In the genomic region with DNA sequence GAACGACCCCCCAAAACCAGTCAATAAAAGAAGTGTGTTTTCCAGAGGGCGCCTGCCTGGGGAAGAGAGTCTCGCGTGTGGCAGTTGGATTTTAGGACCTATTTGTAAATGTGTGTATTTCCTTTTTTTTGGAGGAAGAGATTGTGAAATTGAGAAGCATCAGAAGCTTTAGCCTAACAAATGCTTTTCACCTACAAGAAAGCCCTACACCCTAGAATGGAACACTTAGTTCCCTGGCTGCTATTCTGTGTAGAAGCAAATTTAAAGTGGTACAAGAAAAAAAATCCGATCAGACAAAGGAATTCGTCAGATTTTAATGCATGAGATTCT, we compare ENCODE assay signal across 8 cellular contexts. TPM values are rescaled to one million over a fixed set of nuclear protein-coding genes. Genes with fewer than 3 reads are reported as not detected.
A peak's percentile ranks its signal among the peaks of the same experiment; 100 is the strongest.
DNase-seq lines count a peak whose midpoint lies in the region; ATAC-seq, FAIRE-seq and TF ChIP-seq lines count a peak whose summit lies in the region.

No MANE protein-coding gene starts in this region.

- H3K36me3 ChIP-seq in CD4-positive, CD25-positive, alpha-beta regulatory T cell (ENCODE audit: control insufficient read depth, insufficient read depth, low read length) = no peaks in the 10 kb centered on the region
- H3K36me3 ChIP-seq in KOPT-K1 (ENCODE audit: insufficient read depth, low read length) = peaks cover 17% of the 10 kb centered on the region; the same call in 1 of the 2 replicates
- peaks cover 3% of the 10 kb centered on the region for H3K36me3 ChIP-seq in bronchial epithelial cell (ENCODE audit: control insufficient read depth, insufficient read depth, low read length)
- H3K36me3 ChIP-seq in mucosa of rectum (ENCODE audit: control insufficient read depth in 2 of 2, insufficient read depth in 2 of 2, low read length in 2 of 2) = no peaks in the 10 kb centered on the region

- peak overlapping the region; percentile 82 to 95 (median 86) for H3K4me3 Mint-ChIP-seq in CD4-positive, CD25-positive, alpha-beta regulatory T cell

- peaks cover 5 to 49% (median 21%) of the 10 kb centered on the region in 4 donors for H3K4me1 Mint-ChIP-seq in CD4-positive, CD25-positive, alpha-beta regulatory T cell

- H3K9me3 ChIP-seq in CD4-positive, CD25-positive, alpha-beta regulatory T cell (ENCODE audit: control insufficient read depth in 2 of 2, low read length in 2 of 2) = no peaks in the 10 kb centered on the region
- no peaks in the 10 kb centered on the region for H3K9me3 ChIP-seq in KOPT-K1 (ENCODE audit: insufficient read depth, low read length, poor library complexity, severe bottlenecking)
- no peaks in the 10 kb centered on the region for H3K9me3 ChIP-seq in mucosa of rectum (ENCODE audit: control insufficient read depth in 2 of 2, low read length in 2 of 2)

- FAIRE-seq in bronchial epithelial cell (lab: Jason Lieb, UNC) = no peak

- peaks cover 20% of the 10 kb centered on the region for H3K27me3 Mint-ChIP-seq in CD4-positive, CD25-positive, alpha-beta regulatory T cell

- DNase-seq in CD4-positive, CD25-positive, alpha-beta regulatory T cell = no peak
- DNase-seq in bronchial epithelial cell (ENCODE audit: low read depth) = no peak
- no peak for DNase-seq in stimulated activated CD4-positive, alpha-beta T cell treated with anti-CD3 and anti-CD28 coated beads, Interleukin-2, amount 100 ng/mL, for 48 hours
- DNase-seq in cortex of kidney (lab: John Stamatoyannopoulos, UW) = no peak
- no peak for DNase-seq in GM20000 (ENCODE audit: low spot score)
- no peak for DNase-seq in activated CD4-positive, alpha-beta T cell treated with anti-CD3 and anti-CD28 coated beads, Interleukin-2, amount 50 U/mL, for 4 hours

- peak overlapping the region; percentile 69 to 87 for H3K9ac ChIP-seq in mucosa of rectum (ENCODE audit: low read depth in 1 of 2, low read length in 2 of 2)

- peak overlapping the region; percentile 92 for H3K27ac ChIP-seq in CD4-positive, CD25-positive, alpha-beta regulatory T cell (ENCODE audit: insufficient read depth, low read length, poor library complexity, severe bottlenecking)
- H3K27ac ChIP-seq in KOPT-K1 (ENCODE audit: low read depth, low read length, poor library complexity, severe bottlenecking) (peak overlapping the region; percentile 96), mucosa of rectum (ENCODE audit: low read depth in 2 of 2, low read length in 2 of 2) (peak overlapping the region; percentile 86 to 90)

- H3K9me3 Mint-ChIP-seq in CD4-positive, CD25-positive, alpha-beta regulatory T cell = no peaks in the 10 kb centered on the region

- peak overlapping the region; percentile 74 for H3K4me3 ChIP-seq in CD4-positive, CD25-positive, alpha-beta regulatory T cell (ENCODE audit: low read depth, low read length)
- H3K4me3 ChIP-seq in bronchial epithelial cell (ENCODE audit: low read depth, low read length) = peak overlapping the region; percentile 69
- H3K4me3 ChIP-seq in mucosa of rectum (ENCODE audit: low read length in 2 of 2) = peak overlapping the region; percentile 79 to 82

- ATAC-seq in CD4-positive, CD25-positive, alpha-beta regulatory T cell (ENCODE audit: low read depth in 2 of 2) = no peak

- peak overlapping the region; percentile 32 to 94 (median 88) for H3K27ac Mint-ChIP-seq in CD4-positive, CD25-positive, alpha-beta regulatory T cell

- no peaks in the 10 kb centered on the region for H3K27me3 ChIP-seq in CD4-positive, CD25-positive, alpha-beta regulatory T cell (ENCODE audit: control insufficient read depth, insufficient read depth, low read length)
- H3K27me3 ChIP-seq in bronchial epithelial cell (ENCODE audit: control insufficient read depth, insufficient read depth, low read length) (no peaks in the 10 kb centered on the region), mucosa of rectum (ENCODE audit: control insufficient read depth in 2 of 2, insufficient read depth in 2 of 2, low read length in 2 of 2) (no peaks in the 10 kb centered on the region)

- H3K36me3 Mint-ChIP-seq in CD4-positive, CD25-positive, alpha-beta regulatory T cell = peaks cover under 1% of the 10 kb centered on the region

- peaks cover 24% of the 10 kb centered on the region for H3K4me1 ChIP-seq in CD4-positive, CD25-positive, alpha-beta regulatory T cell (ENCODE audit: control insufficient read depth, insufficient read depth, low read length, poor library complexity, severe bottlenecking)
- H3K4me1 ChIP-seq in mucosa of rectum (ENCODE audit: control insufficient read depth in 2 of 2, insufficient read depth in 2 of 2, low read length in 2 of 2) = peaks cover 9 to 12% of the 10 kb centered on the region in 2 donors

- TF ChIP-seq CTCF in bronchial epithelial cell (IDR thresholded peaks at IDR 0.05; ENCODE audit: insufficient read depth, low read length, severe bottlenecking) (no peak), GM20000 (IDR thresholded peaks at IDR 0.05; ENCODE audit: extremely low read depth, missing control alignments) (no peak)

RNA-seq across cellular contexts. Expression of gene RCOR1, which starts 1.4 kb away (rescaled TPM):
- total RNA-seq in CD4-positive, CD25-positive, alpha-beta regulatory T cell = 28.1 TPM
- polyA plus RNA-seq in CD4-positive, CD25-positive, alpha-beta regulatory T cell = 1 to 10 TPM in 1 of 4 donors, under 1 TPM in 3; 0.40 to 1.2 (median 0.48) TPM
- total RNA-seq in bronchial epithelial cell = 19.7 and 38.3 TPM in 2 replicates
